ENCODE assay signal across 18 cellular contexts in genomic region chr7:77995717-77996116, GRCh38.
DNase-seq lines count a peak whose midpoint lies in the region; ATAC-seq, FAIRE-seq and TF ChIP-seq lines count a peak whose summit lies in the region.
"Had no signal": no experiment of that assay in that cellular context is flagged by ENCODE, and none has a peak within 500 bp of the region (broad histone marks: within the 10 kb centered on the region; RNA-seq: fewer than 3 reads in every experiment).

No MANE protein-coding gene starts in this region.

- H3K4me1 ChIP-seq in HepG2 (ENCODE audit: insufficient read depth, low read length), result no peaks in the 10 kb centered on the region
- H3K4me1 ChIP-seq in right lobe of liver, result no peaks in the 10 kb centered on the region
- no peaks in the 10 kb centered on the region for H3K4me1 ChIP-seq in Panc1 (ENCODE audit: control insufficient read depth, insufficient read depth, low read length)
- H3K4me1 ChIP-seq: parathyroid adenoma, tibial nerve had no signal

- 29% methylated on average over 6 of the region's 6 CpGs for WGBS in HepG2 (ENCODE audit: low lambda C conversion rate)
- WGBS in right lobe of liver (ENCODE audit: insufficient coverage, low coverage, low lambda C conversion rate, missing lambda C conversion rate), result 56% methylated on average over 6 of the region's 6 CpGs

- intact Hi-C loops in HepG2 (cut with micrococcal nuclease; ENCODE audit: unreplicated experiment) (no loop called here), right lobe of liver (cut with DNase I) (no loop called here), Panc1 (cut with micrococcal nuclease; ENCODE audit: unreplicated experiment) (no loop called here)

- H2AFZ ChIP-seq in HepG2 (ENCODE audit: low read length), result no peak overlapping the region
- H2AFZ ChIP-seq: parathyroid adenoma had no signal

- TF ChIP-seq CTCF in HepG2 (CRISPR knock-in tag; IDR thresholded peaks at IDR 0.05) (no peak), right lobe of liver (IDR thresholded peaks at IDR 0.05) (no peak), Panc1 (IDR thresholded peaks at IDR 0.05) (0 out of 2 replicates have a peak, but pooled peaks have one; percentile 22)

- ATAC-seq in HepG2 (peak; percentile 92), right lobe of liver (no peak), Panc1 (peak; percentile 68; the same call in 1 of the 2 replicates)

- FAIRE-seq in HepG2 (lab: Jason Lieb, UNC), result no peak
- FAIRE-seq in GM12892 (lab: Jason Lieb, UNC), result no peak

- peaks cover 2 to 6% of the 10 kb centered on the region in 2 experiments; a peak in 3 of 5 replicates for H3K27me3 ChIP-seq in HepG2 (ENCODE audit: control insufficient read depth in 1 of 2, insufficient read depth in 2 of 2, low read length in 2 of 2)
- no peaks in the 10 kb centered on the region for H3K27me3 ChIP-seq in right lobe of liver
- H3K27me3 ChIP-seq in Panc1 (ENCODE audit: control insufficient read depth, insufficient read depth, low read length), result peaks cover 2% of the 10 kb centered on the region; the same call in 1 of the 2 replicates
- H3K27me3 ChIP-seq: cardiac muscle cell, tibial nerve had no signal

- H4K20me1 ChIP-seq in HepG2 (ENCODE audit: insufficient read depth, low read length), result no peaks in the 10 kb centered on the region

- TF ChIP-seq RAD21 in HepG2 (CRISPR knock-in tag; IDR thresholded peaks at IDR 0.05), result no peak

- DNase-seq in HepG2 (ENCODE audit: low spot score) (peak; percentile 13), right lobe of liver (no peak), Panc1 (ENCODE audit: low read depth, low spot score) (no peak), germinal center (ENCODE audit: low spot score) (peak; percentile 20), NCI-H2196 (lab: John Stamatoyannopoulos, UW; ENCODE audit: unreplicated experiment) (no peak), cortex of kidney (lab: John Stamatoyannopoulos, UW) (no peak), GM12892 (ENCODE audit: insufficient read length) (no peak)
- no peak for DNase-seq in effector CD8-positive, alpha-beta T cell (lab: John Stamatoyannopoulos, UW)
- DNase-seq: activated naive CD4-positive, alpha-beta T cell treated with anti-CD3 and anti-CD28 coated beads for 36 hours; DMS53; erythroblast; GOT3; NCI-H345; stimulated activated CD4-positive, alpha-beta T cell treated with anti-CD3 and anti-CD28 coated beads, Interleukin-15, amount 100 ng/mL, for 24 hours had no signal

- no TSS peak for BruUV-seq in HepG2 (replicated peaks; lab: Mats Ljungman, UMichigan)
- no TSS peak for BruUV-seq in Panc1 (replicated peaks; lab: Mats Ljungman, UMichigan)

- in situ Hi-C loops in HepG2 (cut with HindIII; ENCODE audit: extremely low pct_ligation_motif_present, low pct_unique_long_range_greater_than_20kb), result no loop called here
- in situ Hi-C loops in Panc1 (cut with HindIII; ENCODE audit: low pct_unique_long_range_greater_than_20kb, low sequenced_read_pairs), result no loop called here

- H3K9me3 ChIP-seq in HepG2 (ENCODE audit: low read length) (no peaks in the 10 kb centered on the region), right lobe of liver (no peaks in the 10 kb centered on the region), Panc1 (ENCODE audit: control insufficient read depth, insufficient read depth, low read depth, low read length) (no peaks in the 10 kb centered on the region)
- H3K9me3 ChIP-seq: tibial nerve had no signal

- no peaks in the 10 kb centered on the region for H3K79me2 ChIP-seq in HepG2 (ENCODE audit: insufficient read depth, low read length)
- H3K79me2 ChIP-seq: parathyroid adenoma had no signal

- POLR2A ChIA-PET in HepG2 (lab: Yijun Ruan, JAX), result no interaction called here
- POLR2A ChIA-PET in Panc1 (lab: Charles Lee), result no interaction called here

- TF ChIP-seq POLR2A in HepG2 (IDR thresholded peaks at IDR 0.05; ENCODE audit: insufficient read depth in 1 of 2, low read depth in 2 of 2, low read length in 2 of 2) (no peak), right lobe of liver (IDR thresholded peaks at IDR 0.05) (no peak), GM12892 (IDR thresholded peaks at IDR 0.05; ENCODE audit: low read depth, low read length) (no peak)

- no peaks in the 10 kb centered on the region for H3K36me3 ChIP-seq in HepG2 (replicated peaks in 1 of 2; ENCODE audit: control insufficient read depth in 1 of 2, insufficient read depth in 2 of 2, low read length in 2 of 2)
- no peaks in the 10 kb centered on the region for H3K36me3 ChIP-seq in right lobe of liver
- no peaks in the 10 kb centered on the region for H3K36me3 ChIP-seq in Panc1 (ENCODE audit: control insufficient read depth, insufficient read depth, low read length)
- H3K36me3 ChIP-seq: cardiac muscle cell, tibial nerve had no signal

- H3K27ac ChIP-seq in HepG2 (ENCODE audit: extremely low read length, insufficient read depth, low read length) (no peak overlapping the region), right lobe of liver (no peak overlapping the region), Panc1 (ENCODE audit: low read length) (no peak overlapping the region)
- H3K27ac ChIP-seq: cardiac muscle cell, parathyroid adenoma, RWPE1, tibial nerve had no signal

- H3K4me2 ChIP-seq in HepG2 (ENCODE audit: low read depth, low read length), result no peak overlapping the region

- no peak overlapping the region for H3K9ac ChIP-seq in HepG2 (ENCODE audit: insufficient read depth, low read depth, low read length)
- H3K9ac ChIP-seq: parathyroid adenoma had no signal

- H3K4me3 ChIP-seq in HepG2 (replicated peaks in 1 of 3; ENCODE audit: insufficient read depth in 1 of 3, low read depth in 2 of 3, low read length in 3 of 3) (no peak overlapping the region), right lobe of liver (no peak overlapping the region), Panc1 (ENCODE audit: low read depth in 2 of 2, low read length in 2 of 2) (no peak overlapping the region)
- H3K4me3 ChIP-seq: cardiac muscle cell, tibial nerve had no signal

- no peak for TF ChIP-seq EP300 in HepG2 (IDR thresholded peaks at IDR 0.05; ENCODE audit: low read depth in 2 of 2, low read length in 2 of 2)
- TF ChIP-seq EP300 in HepG2 (CRISPR knock-in tag; IDR thresholded peaks at IDR 0.05; ENCODE audit: borderline replicate concordance), result no peak

- CTCF ChIA-PET in HepG2 (lab: Yijun Ruan, JAX; ENCODE audit: low intra/inter-chr PET ratio, low total read pairs) (no interaction called here), Panc1 (lab: Charles Lee) (no interaction called here)

TF ChIP-seq in HepG2, 621 proteins besides CTCF, POLR2A, EP300 and RAD21 (continues in another document):
- TF ChIP-seq SP5 (CRISPR knock-in tag; IDR thresholded peaks at IDR 0.05; ENCODE audit: borderline replicate concordance, low read depth) (no peak), ZKSCAN1 (IDR thresholded peaks at IDR 0.05; ENCODE audit: low read length) (no peak), LRRFIP1 (CRISPR knock-in tag; conservative IDR thresholded peaks at IDR 0.05) (no peak), GPN1 (CRISPR knock-in tag; IDR thresholded peaks at IDR 0.05; ENCODE audit: borderline replicate concordance) (no peak), ZFP91 (CRISPR knock-in tag; IDR thresholded peaks at IDR 0.05; ENCODE audit: borderline replicate concordance) (no peak), TFDP1 (CRISPR knock-in tag; IDR thresholded peaks at IDR 0.05; ENCODE audit: borderline replicate concordance) (no peak)

Comparison
In these comparisons a context has a peak if more than half of its experiments do, and no peak if none do; other contexts are left out.
1. ATAC-seq: peak in HepG2 (single experiment) and Panc1 (single experiment); none in right lobe of liver (0 of 4).
2. DNase-seq: peak in HepG2 (single experiment) and germinal center (single experiment); none in right lobe of liver (0 of 3), Panc1 (single experiment), NCI-H2196 (single experiment), effector CD8-positive, alpha-beta T cell (single experiment), cortex of kidney (single experiment) and GM12892 (single experiment).